In the genomic region with DNA sequence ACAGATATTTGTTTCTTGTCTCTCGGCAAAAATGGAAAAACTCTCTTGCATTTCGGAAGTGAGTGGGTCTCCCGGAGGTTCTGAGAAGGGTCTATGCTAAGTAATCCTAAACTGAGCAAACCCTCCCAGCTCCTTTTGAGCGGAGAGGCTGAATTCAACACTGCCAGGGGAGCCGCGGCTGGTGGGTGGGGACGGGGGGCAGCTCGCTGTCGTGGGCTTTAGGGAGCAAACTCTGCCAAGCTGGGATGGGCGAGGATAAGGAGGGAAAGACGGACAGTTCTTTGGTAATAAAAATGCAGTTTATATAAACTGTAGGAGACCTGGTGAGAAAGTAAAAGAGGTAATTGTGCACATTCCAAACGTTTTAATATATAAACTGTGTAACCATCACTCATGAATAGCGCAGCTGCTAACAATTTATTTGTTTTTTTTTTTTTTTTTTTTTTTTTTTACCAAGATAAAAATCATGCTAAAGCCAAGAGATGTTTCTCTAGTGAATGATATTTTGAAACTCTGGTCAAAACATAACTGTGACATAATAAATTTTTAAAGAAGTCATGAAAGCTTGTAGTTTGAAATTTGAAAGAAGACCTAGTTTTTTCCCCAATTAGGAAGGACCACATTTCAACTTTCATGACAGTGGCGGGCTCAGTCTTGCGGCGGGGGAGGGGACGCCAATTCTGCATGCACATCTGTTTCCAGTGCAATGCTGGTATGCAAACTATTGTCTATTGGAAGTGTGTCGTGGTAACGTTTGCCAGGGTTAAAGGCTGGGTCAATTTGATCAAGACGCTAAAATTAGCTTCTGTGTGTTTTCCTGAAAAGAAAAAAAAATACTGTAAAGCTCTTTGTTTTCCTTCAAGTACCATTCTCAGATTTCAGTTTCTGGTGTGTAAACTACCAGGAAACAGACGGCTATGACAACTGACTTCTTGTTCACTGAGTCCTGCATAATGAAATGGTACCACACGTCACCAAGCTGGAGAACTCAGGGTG, we compare ENCODE assay signal across 11 cellular contexts.
DNase-seq lines count a peak whose midpoint lies in the region; ATAC-seq, FAIRE-seq and TF ChIP-seq lines count a peak whose summit lies in the region.
"Had no signal": no experiment of that assay in that cellular context is flagged by ENCODE, and none has a peak within 500 bp of the region (broad histone marks: within the 10 kb centered on the region; RNA-seq: fewer than 3 reads in every experiment).

No MANE protein-coding gene starts in this region.

- H3K9me3 ChIP-seq in pancreas = no peaks in the 10 kb centered on the region
- H3K9me3 ChIP-seq in Peyer's patch = no peaks in the 10 kb centered on the region
- H3K9me3 ChIP-seq: spleen had no signal

- WGBS in pancreas, 2 donors = 41 to 42% methylated on average over 22 of the region's 22 CpGs

- peak in 3 of 4 donors; percentile 77 to 80 (median 79) for ATAC-seq in pancreas
- no peak for ATAC-seq in GM19035 (IDR thresholded peaks at IDR 0.05; ENCODE audit: unreplicated experiment)
- no peak for ATAC-seq in GM21786 (IDR thresholded peaks at IDR 0.05; ENCODE audit: unreplicated experiment)
- no peak for ATAC-seq in HG02885 (IDR thresholded peaks at IDR 0.05; ENCODE audit: poor library complexity, unreplicated experiment)

- peaks cover 0 to 10% (median 10%) of the 10 kb centered on the region in 3 donors for H3K4me1 ChIP-seq in pancreas
- H3K4me1 ChIP-seq in Peyer's patch = no peaks in the 10 kb centered on the region
- H3K4me1 ChIP-seq: spleen had no signal

- H3K36me3 ChIP-seq in pancreas (no peaks in the 10 kb centered on the region), Peyer's patch (no peaks in the 10 kb centered on the region)
- H3K36me3 ChIP-seq: spleen had no signal

- no peak for TF ChIP-seq POLR2A in Peyer's patch (IDR thresholded peaks at IDR 0.05)

- DNase-seq in GM03348 (ENCODE audit: low spot score) (peak; percentile 72), NCI-H2029 (lab: John Stamatoyannopoulos, UW) (peak; percentile 93), pancreas (no peak), Peyer's patch (no peak)
- DNase-seq: activated naive CD8-positive, alpha-beta T cell treated with anti-CD3 and anti-CD28 coated beads, Interleukin-2, amount 10 ng/mL, durations not matched to agents 7 days and 5 days; spleen had no signal

- no peaks in the 10 kb centered on the region for H3K27me3 ChIP-seq in pancreas
- no peaks in the 10 kb centered on the region for H3K27me3 ChIP-seq in Peyer's patch
- H3K27me3 ChIP-seq: spleen had no signal

- TF ChIP-seq CTCF in pancreas (IDR thresholded peaks at IDR 0.05) = no peak
- TF ChIP-seq CTCF in Peyer's patch (IDR thresholded peaks at IDR 0.05) = no peak

- H3K4me3 ChIP-seq in pancreas (no peak overlapping the region), Peyer's patch (no peak overlapping the region)
- H3K4me3 ChIP-seq: spleen had no signal

- H3K27ac ChIP-seq in pancreas (peak overlapping the region in 1 of 4 donors; percentile 9), Peyer's patch (no peak overlapping the region)
- H3K27ac ChIP-seq: spleen had no signal

- intact Hi-C loops in pancreas (cut with DNase I) = no loop called here

- FAIRE-seq in endometrium (lab: Jason Lieb, UNC) (peak; percentile 62), pancreas (lab: Jason Lieb, UNC) (no peak)
- FAIRE-seq: GM18507 had no signal

Comparison
In these comparisons a context has a peak if more than half of its experiments do, and no peak if none do; other contexts are left out.
1. DNase-seq: peak in GM03348 (single experiment) and NCI-H2029 (single experiment); none in pancreas (0 of 6) and Peyer's patch (0 of 3).
2. ATAC-seq: peak in pancreas (3 of 4); none in GM19035 (single experiment), GM21786 (single experiment) and HG02885 (single experiment).